Comparison of ENCODE assay signal across 24 cellular contexts in the genomic region with DNA sequence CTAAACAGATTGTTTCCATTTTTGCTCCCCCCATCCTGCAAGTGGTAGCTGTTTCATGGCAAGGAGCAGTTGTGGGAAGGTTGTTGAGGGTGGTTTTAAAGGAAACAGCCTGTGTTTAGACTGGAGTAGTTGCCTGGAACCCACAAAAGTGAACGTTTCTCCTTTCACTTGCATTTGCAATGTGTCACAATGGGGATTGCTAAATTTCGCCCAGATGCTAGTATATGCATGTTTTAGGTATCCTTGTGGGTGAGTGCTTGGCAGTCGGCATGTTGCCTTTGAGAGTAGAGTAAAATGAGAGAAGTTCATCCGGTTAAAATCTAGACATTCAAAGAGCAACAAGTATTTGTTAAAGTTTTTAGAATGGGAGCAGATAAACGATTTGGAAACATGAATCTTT.
"Had no signal": no experiment of that assay in that cellular context is flagged by ENCODE, and none has a peak within 500 bp of the region (broad histone marks: within the 10 kb centered on the region; RNA-seq: fewer than 3 reads in every experiment).

No MANE protein-coding gene starts in this region.

- H3K27me3 ChIP-seq: SJSA1 had no signal

- H3K9me3 ChIP-seq: SJSA1 had no signal

- H3K9ac ChIP-seq: KMS-11 had no signal

- DNase-seq: Kasumi-1, NCI-H1092 treated with DMSO at 0.1 percent for 48 hours, NCI-H1436, NCI-H187, NCI-H2029, NCI-H2081 treated with DMSO at 0.1 percent for 48 hours, NCI-H2171, NCI-H226, NCI-H446, NCI-H510A, NCI-H524 treated with DMSO at 0.1 percent for 48 hours, NCI-H69, NCI-H774, Right ventricle myocardium superior, RPMI8226, SIG-M5 had no signal

- H3K36me3 ChIP-seq: SJSA1 had no signal

- H3K27ac Mint-ChIP-seq: IgD-negative memory B cell had no signal

- H3K4me3 ChIP-seq: K562, SJSA1, SK-N-MC had no signal

- H3K27me3 Mint-ChIP-seq: IgD-negative memory B cell had no signal

- H3K36me3 Mint-ChIP-seq: IgD-negative memory B cell had no signal

- H3K4me2 ChIP-seq: KMS-11 had no signal

- H3K4me1 ChIP-seq: SJSA1 had no signal

- H3K4me3 Mint-ChIP-seq: IgD-negative memory B cell had no signal

- FAIRE-seq: HTR-8/SVneo, K562, RCC 7860 had no signal

- H3K27ac ChIP-seq: HL-60, KMS-11, SJSA1, SK-N-MC had no signal

- H3K4me1 Mint-ChIP-seq: IgD-negative memory B cell had no signal

- H3K9me3 Mint-ChIP-seq: IgD-negative memory B cell had no signal

- ATAC-seq: K562 had no signal
